Comparison of ENCODE assay signal across 8 cellular contexts in genomic region chr7:21946228-21946709, GRCh38. TPM values are rescaled to one million over a fixed set of nuclear protein-coding genes. Genes with fewer than 3 reads are reported as not detected.
DNase-seq lines count a peak whose midpoint lies in the region; ATAC-seq and TF ChIP-seq lines count a peak whose summit lies in the region.

No MANE protein-coding gene starts in this region.

- TF ChIP-seq CTCF in astrocyte of the spinal cord (IDR thresholded peaks at IDR 0.05; ENCODE audit: low read depth, low read length) (no peak), vagina (IDR thresholded peaks at IDR 0.05) (no peak), foreskin keratinocyte (conservative IDR thresholded peaks at IDR 0.05) (no peak)

- H3K23ac ChIP-seq in mesendoderm (ENCODE audit: low read length), result no peak overlapping the region

- H3K79me1 ChIP-seq in mesendoderm (ENCODE audit: low read length), result no peaks in the 10 kb centered on the region

- no peaks in the 10 kb centered on the region for H3K79me2 ChIP-seq in mesendoderm (ENCODE audit: control insufficient read depth, insufficient read depth, low read length)

- no peak overlapping the region for H4K5ac ChIP-seq in mesendoderm (ENCODE audit: low read length)

- peaks cover 14% of the 10 kb centered on the region for H3K36me3 Mint-ChIP-seq in stimulated activated naive CD8-positive, alpha-beta T cell treated with anti-CD3 and anti-CD28 coated beads, Interleukin-15, Interleukin-2, amounts not matched to agents 100 ng/mL and 50 ng/mL, for 24 hours (ENCODE audit: low read depth)

- WGBS in mesendoderm (ENCODE audit: extremely low coverage, insufficient coverage, low lambda C conversion rate), result no CpG with 5 or more reads among the region's 7 CpGs

- H3K4me3 ChIP-seq in astrocyte of the spinal cord (ENCODE audit: low read depth, low read length) (peak overlapping the region; percentile 67), mesendoderm (ENCODE audit: low read length) (no peak overlapping the region), vagina (peak overlapping the region; percentile 67 to 75)

- H2BK120ac ChIP-seq in mesendoderm (ENCODE audit: low read depth, low read length), result no peak overlapping the region

- peak overlapping the region; percentile 90 for H3K4me3 Mint-ChIP-seq in stimulated activated naive CD8-positive, alpha-beta T cell treated with anti-CD3 and anti-CD28 coated beads, Interleukin-15, Interleukin-2, amounts not matched to agents 100 ng/mL and 50 ng/mL, for 24 hours

- no peak overlapping the region for H4K8ac ChIP-seq in mesendoderm (ENCODE audit: low read depth, low read length)

- no peaks in the 10 kb centered on the region for H3K27me3 ChIP-seq in mesendoderm (ENCODE audit: insufficient read depth, low read length, poor library complexity)
- no peaks in the 10 kb centered on the region for H3K27me3 ChIP-seq in vagina
- no peaks in the 10 kb centered on the region for H3K27me3 ChIP-seq in foreskin keratinocyte

- no peaks in the 10 kb centered on the region for H3K9me3 Mint-ChIP-seq in stimulated activated naive CD8-positive, alpha-beta T cell treated with anti-CD3 and anti-CD28 coated beads, Interleukin-15, Interleukin-2, amounts not matched to agents 100 ng/mL and 50 ng/mL, for 24 hours

- no peak overlapping the region for H2AK5ac ChIP-seq in mesendoderm (ENCODE audit: low read length)

- no peak overlapping the region for H2BK15ac ChIP-seq in mesendoderm (replicated peaks; ENCODE audit: low read depth)

- no peak overlapping the region for H3K56ac ChIP-seq in mesendoderm (ENCODE audit: low read length)

- DNase-seq in stimulated activated naive CD8-positive, alpha-beta T cell treated with anti-CD3 and anti-CD28 coated beads, Interleukin-15, Interleukin-2, amounts not matched to agents 100 U/mL and 50 U/mL, for 24 hours, result no peak
- no peak for DNase-seq in astrocyte of the spinal cord (ENCODE audit: low read depth, low spot score)
- no peak for DNase-seq in mesendoderm
- no peak for DNase-seq in vagina (ENCODE audit: extremely low spot score in 2 of 2)
- no peak for DNase-seq in head of caudate nucleus
- no peak for DNase-seq in foreskin keratinocyte

- H3K4me1 Mint-ChIP-seq in stimulated activated naive CD8-positive, alpha-beta T cell treated with anti-CD3 and anti-CD28 coated beads, Interleukin-15, Interleukin-2, amounts not matched to agents 100 ng/mL and 50 ng/mL, for 24 hours (ENCODE audit: low read depth), result peaks cover 62% of the 10 kb centered on the region

- in situ Hi-C loops in astrocyte of the spinal cord (cut with HindIII; ENCODE audit: low sequenced_read_pairs), result no loop called here

- H3K4me2 ChIP-seq in mesendoderm (ENCODE audit: low read length), result no peak overlapping the region

- peak overlapping the region; percentile 88 for H3K27ac Mint-ChIP-seq in stimulated activated naive CD8-positive, alpha-beta T cell treated with anti-CD3 and anti-CD28 coated beads, Interleukin-15, Interleukin-2, amounts not matched to agents 100 ng/mL and 50 ng/mL, for 24 hours

- no peak overlapping the region for H3K4ac ChIP-seq in mesendoderm (ENCODE audit: low read depth, low read length)

- TF ChIP-seq POLR2A in vagina (IDR thresholded peaks at IDR 0.05), result no peak

- no peak overlapping the region for H2BK5ac ChIP-seq in mesendoderm (ENCODE audit: low read length)

- no peak for ATAC-seq in stimulated activated naive CD8-positive, alpha-beta T cell treated with anti-CD3 and anti-CD28 coated beads, Interleukin-15, Interleukin-2, amounts not matched to agents 100 U/mL and 50 U/mL, for 24 hours
- ATAC-seq in GM21423 (IDR thresholded peaks at IDR 0.05; ENCODE audit: unreplicated experiment) (no peak), foreskin keratinocyte (no peak)

- H3K9me3 ChIP-seq in vagina, result no peaks in the 10 kb centered on the region

- H3K27ac ChIP-seq in mesendoderm (ENCODE audit: low read depth, low read length) (no peak overlapping the region), vagina (peak overlapping the region; percentile 77), foreskin keratinocyte (no peak overlapping the region)

- H3K27me3 Mint-ChIP-seq in stimulated activated naive CD8-positive, alpha-beta T cell treated with anti-CD3 and anti-CD28 coated beads, Interleukin-15, Interleukin-2, amounts not matched to agents 100 ng/mL and 50 ng/mL, for 24 hours, result peaks cover 8% of the 10 kb centered on the region

- H3K18ac ChIP-seq in mesendoderm (ENCODE audit: low read length), result peak overlapping the region; percentile 44

- peak overlapping the region; percentile 79 for H3K9ac ChIP-seq in mesendoderm (ENCODE audit: low read length)

- intact Hi-C loops in vagina (cut with DNase I) (no loop called here), head of caudate nucleus (cut with DNase I) (no loop called here)

- H3K36me3 ChIP-seq in mesendoderm (ENCODE audit: control insufficient read depth, insufficient read depth, low read length) (no peaks in the 10 kb centered on the region), vagina (no peaks in the 10 kb centered on the region)

- H3K4me1 ChIP-seq in mesendoderm (ENCODE audit: control insufficient read depth, low read depth, low read length) (peaks cover 16% of the 10 kb centered on the region), vagina (peaks cover 32% of the 10 kb centered on the region), foreskin keratinocyte (peaks cover 30% of the 10 kb centered on the region)

RNA-seq across cellular contexts. Expression of gene CDCA7L, which starts 0.6 kb away (rescaled TPM):
- 58.6 TPM for polyA plus RNA-seq in mesendoderm (2013, experiment 1 of 2)
- polyA plus RNA-seq in mesendoderm (2013, experiment 2 of 2), result 63.8 TPM
- total RNA-seq in vagina (44.0 TPM), foreskin keratinocyte (59.7 and 60.7 TPM in 2 replicates)
- polyA plus RNA-seq in foreskin keratinocyte, result 30.5 and 34.1 TPM in 2 replicates
